ENCODE assay signal across 25 cellular contexts in genomic region chr13:33789757-33790156, GRCh38.
"Had no signal": no experiment of that assay in that cellular context is flagged by ENCODE, and none has a peak within 500 bp of the region (broad histone marks: within the 10 kb centered on the region; RNA-seq: fewer than 3 reads in every experiment).

No MANE protein-coding gene starts in this region.

- H3K27ac Mint-ChIP-seq: dendritic cell treated with granulocyte-macrophage colony-stimulating factor and Interleukin-4, amounts not matched to agents 40 ng/mL and 50 ng/mL, for 4 days; effector memory CD8-positive, alpha-beta T cell; endodermal cell; mesothelial cell of epicardium; naive B cell; naive thymus-derived CD8-positive, alpha-beta T cell had no signal

- H3K36me3 Mint-ChIP-seq: mesothelial cell of epicardium had no signal

- H3K27ac ChIP-seq: epithelial cell of prostate, esophagus squamous epithelium, gastrocnemius medialis, heart right ventricle, left lung, lower lobe of right lung had no signal

- H3K36me3 ChIP-seq: esophagus squamous epithelium, gastrocnemius medialis, heart right ventricle, left lung, lower lobe of right lung had no signal

- ATAC-seq: effector memory CD8-positive, alpha-beta T cell; esophagus mucosa; gastrocnemius medialis; heart right ventricle; left cardiac atrium; left lung; left ventricle myocardium superior; lower lobe of right lung; mucosa of descending colon; naive thymus-derived CD8-positive, alpha-beta T cell had no signal

- H3K27me3 Mint-ChIP-seq: dendritic cell treated with granulocyte-macrophage colony-stimulating factor and Interleukin-4, amounts not matched to agents 40 ng/mL and 50 ng/mL, for 4 days; effector memory CD8-positive, alpha-beta T cell; naive thymus-derived CD8-positive, alpha-beta T cell had no signal

- H3K9me3 Mint-ChIP-seq: dendritic cell treated with granulocyte-macrophage colony-stimulating factor and Interleukin-4, amounts not matched to agents 40 ng/mL and 50 ng/mL, for 4 days; effector memory CD8-positive, alpha-beta T cell had no signal

- H3K4me1 ChIP-seq: lower lobe of right lung had no signal

- DNase-seq: cortex of kidney; effector CD8-positive, alpha-beta T cell; effector memory CD8-positive, alpha-beta T cell; endodermal cell; erythroblast; esophagus squamous epithelium; foreskin fibroblast; foreskin melanocyte; gastrocnemius medialis; glutamatergic neuron; head of caudate nucleus; heart right ventricle; hippocampal formation; left cardiac atrium; left lung; left ventricle myocardium superior; lower lobe of right lung; mesenchymal stem cell; mucosa of descending colon; naive B cell; naive thymus-derived CD8-positive, alpha-beta T cell had no signal

- H3K4me3 Mint-ChIP-seq: dendritic cell treated with granulocyte-macrophage colony-stimulating factor and Interleukin-4, amounts not matched to agents 40 ng/mL and 50 ng/mL, for 4 days; effector memory CD8-positive, alpha-beta T cell; endodermal cell; mesothelial cell of epicardium; naive B cell; naive thymus-derived CD8-positive, alpha-beta T cell had no signal

- H3K27me3 ChIP-seq: esophagus squamous epithelium, heart right ventricle, left lung had no signal

- H3K4me3 ChIP-seq: esophagus squamous epithelium, gastrocnemius medialis, heart right ventricle, left lung, lower lobe of right lung, mucosa of descending colon had no signal

- H3K9me3 ChIP-seq: esophagus squamous epithelium, gastrocnemius medialis, left lung, lower lobe of right lung, mucosa of descending colon had no signal
